In genomic region chr3:129313415-129313982, GRCh38 we compare ENCODE assay signal across 9 cellular contexts. TPM values are rescaled to one million over a fixed set of nuclear protein-coding genes. Genes with fewer than 3 reads are reported as not detected.
A peak's percentile ranks its signal among the peaks of the same experiment; 100 is the strongest.
DNase-seq lines count a peak whose midpoint lies in the region; ATAC-seq and TF ChIP-seq lines count a peak whose summit lies in the region.
"Had no signal": no experiment of that assay in that cellular context is flagged by ENCODE, and none has a peak within 500 bp of the region (broad histone marks: within the 10 kb centered on the region; RNA-seq: fewer than 3 reads in every experiment).

No MANE protein-coding gene starts in this region.

- intact Hi-C loops in body of pancreas (cut with DNase I) = no loop called here

- peak in 2 of 3 donors; percentile 28 to 53 for TF ChIP-seq POLR2A in body of pancreas (IDR thresholded peaks at IDR 0.05)

- H3K27ac ChIP-seq in BLaER1 treated with 17β-estradiol and CSF1 and Interleukin-3, amounts not matched to agents 10 nM and 100 nM = peak overlapping the region in 3 of 11 experiments; percentile 92 to 97 (median 93); a peak in 4 of 22 replicates
- peak overlapping the region; percentile 13 to 86 (median 80) for H3K27ac ChIP-seq in body of pancreas

- no peaks in the 10 kb centered on the region for H3K9me3 Mint-ChIP-seq in natural killer cell treated with Interleukin-12 subunit alpha and Interleukin-12 subunit beta and Interleukin-15 and Interleukin-18, amount 100 ng/mL, for 72 hours

- peak overlapping the region; percentile 88 to 96 (median 91) for H3K4me2 ChIP-seq in BLaER1 treated with 17β-estradiol and CSF1 and Interleukin-3, amounts not matched to agents 10 nM and 100 nM

- WGBS in body of pancreas, 2 donors = 64 to 80% methylated on average over 1 of the region's 1 CpG

- H3K4me3 Mint-ChIP-seq in natural killer cell treated with Interleukin-12 subunit alpha and Interleukin-12 subunit beta and Interleukin-15 and Interleukin-18, amount 100 ng/mL, for 72 hours = peak overlapping the region; percentile 92

- peak overlapping the region in 6 of 10 experiments; percentile 85 to 99 (median 94); a peak in 8 of 20 replicates for H3K4me3 ChIP-seq in BLaER1 treated with 17β-estradiol and CSF1 and Interleukin-3, amounts not matched to agents 10 nM and 100 nM
- no peak overlapping the region for H3K4me3 ChIP-seq in body of pancreas

- H4K20me1 ChIP-seq in BLaER1 treated with 17β-estradiol and CSF1 and Interleukin-3, amounts not matched to agents 10 nM and 100 nM = peaks cover 9 to 46% (median 26%) of the 10 kb centered on the region in 11 experiments; a peak in 16 of 22 replicates

- H3K9ac ChIP-seq in BLaER1 treated with 17β-estradiol and CSF1 and Interleukin-3, amounts not matched to agents 10 nM and 100 nM = peak overlapping the region in 9 of 11 experiments; percentile 91 to 99 (median 96); a peak in 13 of 22 replicates

- no peaks in the 10 kb centered on the region for H3K36me3 Mint-ChIP-seq in natural killer cell treated with Interleukin-12 subunit alpha and Interleukin-12 subunit beta and Interleukin-15 and Interleukin-18, amount 100 ng/mL, for 72 hours

- H3K4me1 ChIP-seq in BLaER1 treated with 17β-estradiol and CSF1 and Interleukin-3, amounts not matched to agents 10 nM and 100 nM = peaks cover 31 to 46% (median 39%) of the 10 kb centered on the region in 10 experiments
- H3K4me1 ChIP-seq in body of pancreas = peaks cover 28% of the 10 kb centered on the region

- peaks cover 30 to 33% of the 10 kb centered on the region in 2 donors for H3K4me1 Mint-ChIP-seq in natural killer cell treated with Interleukin-12 subunit alpha and Interleukin-12 subunit beta and Interleukin-15 and Interleukin-18, amount 100 ng/mL, for 72 hours (ENCODE audit: low read depth in 2 of 2)

- DNase-seq in HT-29 (ENCODE audit: low spot score) (peak; percentile 29), body of pancreas (peak; percentile 25 to 37 (median 35)), GM10266 (ENCODE audit: extremely low spot score) (no peak), HuH-7 (ENCODE audit: low spot score) (no peak)
- DNase-seq in natural killer cell treated with Interleukin-12 subunit alpha and Interleukin-12 subunit beta and Interleukin-15 and Interleukin-18, amount 100 ng/mL, for 72 hours (ENCODE audit: low spot score) = no peak
- DNase-seq: NCI-H774 had no signal

- no peak for TF ChIP-seq CTCF in body of pancreas (IDR thresholded peaks at IDR 0.05)
- TF ChIP-seq CTCF in GM10266 (IDR thresholded peaks at IDR 0.05; ENCODE audit: control insufficient read depth, insufficient read depth, low read depth, missing control alignments) = no peak

- no peaks in the 10 kb centered on the region; a peak in 2 of 22 replicates for H3K36me3 ChIP-seq in BLaER1 treated with 17β-estradiol and CSF1 and Interleukin-3, amounts not matched to agents 10 nM and 100 nM
- H3K36me3 ChIP-seq in body of pancreas (replicated peaks in 1 of 2; ENCODE audit: insufficient read depth in 1 of 2, low read depth in 2 of 2) = no peaks in the 10 kb centered on the region

- ATAC-seq in body of pancreas (no peak), HG03045 (IDR thresholded peaks at IDR 0.05; ENCODE audit: unreplicated experiment) (no peak)
- no peak for ATAC-seq in natural killer cell treated with Interleukin-12 subunit alpha and Interleukin-12 subunit beta and Interleukin-15 and Interleukin-18, amount 100 ng/mL, for 72 hours
- no peak for ATAC-seq in activated CD4-positive, CD25-positive, alpha-beta regulatory T cell treated with anti-CD3 and anti-CD28 coated beads, Interleukin-2, amount 50 U/mL, for 24 hours

- H3K27ac Mint-ChIP-seq in natural killer cell treated with Interleukin-12 subunit alpha and Interleukin-12 subunit beta and Interleukin-15 and Interleukin-18, amount 100 ng/mL, for 72 hours = peak overlapping the region in 1 of 2 donors; percentile 45

- no peaks in the 10 kb centered on the region for H3K9me3 ChIP-seq in BLaER1 treated with 17β-estradiol and CSF1 and Interleukin-3, amounts not matched to agents 10 nM and 100 nM (replicated peaks in 1 of 11)
- no peaks in the 10 kb centered on the region for H3K9me3 ChIP-seq in body of pancreas

- H3K27me3 ChIP-seq in BLaER1 treated with 17β-estradiol and CSF1 and Interleukin-3, amounts not matched to agents 10 nM and 100 nM = no peaks in the 10 kb centered on the region
- no peaks in the 10 kb centered on the region for H3K27me3 ChIP-seq in body of pancreas

- H3K27me3 Mint-ChIP-seq in natural killer cell treated with Interleukin-12 subunit alpha and Interleukin-12 subunit beta and Interleukin-15 and Interleukin-18, amount 100 ng/mL, for 72 hours = no peaks in the 10 kb centered on the region

RNA-seq across cellular contexts. Expression of gene HMCES, which starts 34.8 kb away (rescaled TPM):
- 58.0 and 63.5 TPM in 2 replicates for total RNA-seq in HT-29 (2014; rRNA removed; shearing (Covaris generic))
- total RNA-seq in body of pancreas = 10 to 100 TPM; 10.1 to 14.5 TPM
- 10 to 100 TPM; 49.2 to 52.5 TPM for total RNA-seq in natural killer cell treated with Interleukin-12 subunit alpha and Interleukin-12 subunit beta and Interleukin-15 and Interleukin-18, amount 100 ng/mL, for 72 hours

Comparison
In these comparisons a context has a peak if more than half of its experiments do, and no peak if none do; other contexts are left out.
1. H3K4me3 ChIP-seq: peak in BLaER1 treated with 17β-estradiol and CSF1 and Interleukin-3, amounts not matched to agents 10 nM and 100 nM (6 of 10); none in body of pancreas (0 of 2).
2. DNase-seq: peak in HT-29 (single experiment) and body of pancreas (4 of 4); none in natural killer cell treated with Interleukin-12 subunit alpha and Interleukin-12 subunit beta and Interleukin-15 and Interleukin-18, amount 100 ng/mL, for 72 hours (single experiment), GM10266 (single experiment) and HuH-7 (single experiment).